ENCODE assay signal across 30 cellular contexts in the genomic region with DNA sequence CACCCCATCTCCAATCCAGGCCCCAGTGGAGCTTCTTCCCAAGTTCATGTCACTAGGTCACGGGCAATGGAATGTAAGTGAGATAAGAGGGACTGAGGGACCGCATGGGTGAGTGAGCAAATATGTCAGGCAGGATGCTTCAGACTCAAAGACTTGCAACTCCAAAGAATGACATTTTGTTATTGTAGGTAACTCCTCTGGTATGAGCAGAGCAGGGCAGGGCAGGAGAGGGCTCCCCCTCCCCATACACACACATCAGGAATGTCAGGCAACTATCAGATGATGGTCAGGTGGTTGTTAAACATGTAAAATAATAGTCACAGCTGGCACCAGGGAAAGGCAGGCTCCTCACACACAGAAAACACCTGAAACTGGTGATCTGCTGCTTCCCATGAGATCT. TPM values are rescaled to one million over a fixed set of nuclear protein-coding genes. Genes with fewer than 3 reads are reported as not detected.
A peak's percentile ranks its signal among the peaks of the same experiment; 100 is the strongest.
DNase-seq lines count a peak whose midpoint lies in the region; ATAC-seq and TF ChIP-seq lines count a peak whose summit lies in the region.
"Had no signal": no experiment of that assay in that cellular context is flagged by ENCODE, and none has a peak within 500 bp of the region (broad histone marks: within the 10 kb centered on the region; RNA-seq: fewer than 3 reads in every experiment).

No MANE protein-coding gene starts in this region.

- TF ChIP-seq POLR2A in heart left ventricle (IDR thresholded peaks at IDR 0.05) (no peak), stomach (IDR thresholded peaks at IDR 0.05) (no peak)

- intact Hi-C loops in heart left ventricle (cut with DNase I), result no loop called here
- intact Hi-C loops in PC-3 (cut with micrococcal nuclease), result no loop called here
- intact Hi-C loops in stomach (cut with DNase I; ENCODE audit: low total_unique reads), result no loop called here

- H3K4me2 ChIP-seq in PC-3 (ENCODE audit: low read length), result no peak overlapping the region
- H3K4me2 ChIP-seq: SK-N-SH had no signal

- 8 to 30% (median 19%) methylated on average over 2 of the region's 2 CpGs for WGBS in heart left ventricle, 4 donors
- WGBS in stomach, 5 donors, result 18 to 29% (median 26%) methylated on average over 2 of the region's 2 CpGs

- POLR2A ChIA-PET in PC-3 (lab: Charles Lee; ENCODE audit: unreplicated experiment), result interaction anchor here (0.7 kb wide), 1 partner anchor 1031 kb away, joined by 4 read pairs; no protein-coding TSS in a partner anchor

- H2AFZ ChIP-seq in PC-3 (ENCODE audit: low read length), result no peak overlapping the region

- BruUV-seq in PC-3 (replicated peaks; lab: Mats Ljungman, UMichigan), result no TSS peak

- peak overlapping the region; percentile 48 for H3K27ac ChIP-seq in cardiac muscle cell
- H3K27ac ChIP-seq in heart left ventricle, result no peak overlapping the region
- H3K27ac ChIP-seq in PC-3 (ENCODE audit: low read length), result no peak overlapping the region
- peak overlapping the region; percentile 47 for H3K27ac ChIP-seq in epithelial cell of prostate
- H3K27ac ChIP-seq in stomach, result no peak overlapping the region
- H3K27ac ChIP-seq: BLaER1 treated with 17β-estradiol and CSF1 and Interleukin-3, amounts not matched to agents 10 nM and 100 nM; body of pancreas; coronary artery; RWPE1; spleen had no signal

- H3K9me3 ChIP-seq in cardiac muscle cell (ENCODE audit: low read depth) (no peaks in the 10 kb centered on the region), heart left ventricle (peaks cover 0 to 44% (median 6%) of the 10 kb centered on the region in 12 donors), PC-3 (ENCODE audit: low read length) (peaks cover 6% of the 10 kb centered on the region; the same call in 1 of the 2 replicates), stomach (peaks cover 8 to 97% (median 70%) of the 10 kb centered on the region in 4 donors)
- H3K9me3 ChIP-seq: body of pancreas, SK-N-SH had no signal

- H3K4me3 ChIP-seq in cardiac muscle cell (no peak overlapping the region), heart left ventricle (no peak overlapping the region), PC-3 (ENCODE audit: low read length) (no peak overlapping the region), stomach (no peak overlapping the region)
- H3K4me3 ChIP-seq: BLaER1 treated with 17β-estradiol and CSF1 and Interleukin-3, amounts not matched to agents 10 nM and 100 nM; body of pancreas; coronary artery; spleen had no signal

- H3K79me2 ChIP-seq in PC-3 (ENCODE audit: low read length), result no peaks in the 10 kb centered on the region

- CTCF ChIA-PET in PC-3 (lab: Charles Lee), result no interaction called here

- H3K9me2 ChIP-seq in PC-3 (replicated peaks; ENCODE audit: low read length), result no peaks in the 10 kb centered on the region
- H3K9me2 ChIP-seq: SK-N-SH had no signal

- H3K4me1 ChIP-seq in cardiac muscle cell (ENCODE audit: low read depth) (peaks cover 7% of the 10 kb centered on the region), heart left ventricle (peaks cover 0 to 8% (median 0%) of the 10 kb centered on the region in 12 donors), PC-3 (ENCODE audit: insufficient read depth, low read length) (no peaks in the 10 kb centered on the region), stomach (peaks cover 0 to 10% (median 4%) of the 10 kb centered on the region in 4 donors)
- H3K4me1 ChIP-seq: body of pancreas, spleen had no signal

- ATAC-seq in heart left ventricle, result no peak
- ATAC-seq in PC-3, result no peak
- no peak for ATAC-seq in GM18861 (IDR thresholded peaks at IDR 0.05; ENCODE audit: unreplicated experiment)
- ATAC-seq: body of pancreas; naive thymus-derived CD4-positive, alpha-beta T cell had no signal

- no peaks in the 10 kb centered on the region for H3K27me3 ChIP-seq in cardiac muscle cell
- H3K27me3 ChIP-seq in heart left ventricle, result no peaks in the 10 kb centered on the region
- no peaks in the 10 kb centered on the region for H3K27me3 ChIP-seq in PC-3 (ENCODE audit: low read length)
- peaks cover 7 to 27% (median 12%) of the 10 kb centered on the region in 3 donors for H3K27me3 ChIP-seq in stomach
- H3K27me3 ChIP-seq: BLaER1 treated with 17β-estradiol and CSF1 and Interleukin-3, amounts not matched to agents 10 nM and 100 nM; body of pancreas had no signal

- no peak for TF ChIP-seq EP300 in stomach (IDR thresholded peaks at IDR 0.05)

- TF ChIP-seq CTCF in cardiac muscle cell (IDR thresholded peaks at IDR 0.05; ENCODE audit: low read depth, low read length) (no peak), heart left ventricle (IDR thresholded peaks at IDR 0.05) (no peak), PC-3 (conservative IDR thresholded peaks at IDR 0.05; ENCODE audit: low read depth, low read length) (no peak), stomach (IDR thresholded peaks at IDR 0.05) (no peak)

- no peaks in the 10 kb centered on the region for H3F3A ChIP-seq in PC-3 (ENCODE audit: low read length, unreplicated experiment)

- no peak overlapping the region for H3K9ac ChIP-seq in PC-3 (ENCODE audit: low read length)
- H3K9ac ChIP-seq: BLaER1 treated with 17β-estradiol and CSF1 and Interleukin-3, amounts not matched to agents 10 nM and 100 nM; SK-N-SH had no signal

- DNase-seq in cardiac muscle cell (ENCODE audit: low read depth in 1 of 2, low spot score in 1 of 2), result peak in 1 of 2 donors; percentile 18
- no peak for DNase-seq in heart left ventricle
- DNase-seq in PC-3, result peak; percentile 13
- DNase-seq in epithelial cell of prostate (ENCODE audit: low read depth, low spot score), result peak; percentile 44
- DNase-seq in amygdala (lab: John Stamatoyannopoulos, UW), result no peak
- DNase-seq in NCI-H345 (lab: John Stamatoyannopoulos, UW), result no peak
- DNase-seq in stomach, result no peak
- DNase-seq: activated CD4-positive, alpha-beta T cell treated with anti-CD3 and anti-CD28 coated beads, Interleukin-2, amount 10 ng/mL, durations not matched to agents 24 days and 14 days; activated naive CD8-positive, alpha-beta T cell treated with anti-CD3 and anti-CD28 coated beads for 36 hours; Calu3; endodermal cell; GF-D8; HCEC 1CT; mesenchymal stem cell; naive thymus-derived CD4-positive, alpha-beta T cell; NCI-H2107; NCI-H510A; SK-N-SH; spleen; stimulated activated CD4-positive, alpha-beta T cell treated with anti-CD3 and anti-CD28 coated beads, Interleukin-4, amount 100 ng/mL, for 1 hour; stimulated activated naive CD4-positive, alpha-beta T cell treated with Interleukin-2 at 50 U/mL for 16 hours; T-helper 2 cell had no signal

- H4K20me1 ChIP-seq in PC-3 (ENCODE audit: low read length), result no peaks in the 10 kb centered on the region
- H4K20me1 ChIP-seq: BLaER1 treated with 17β-estradiol and CSF1 and Interleukin-3, amounts not matched to agents 10 nM and 100 nM had no signal

- H3K36me3 ChIP-seq in cardiac muscle cell (no peaks in the 10 kb centered on the region), heart left ventricle (no peaks in the 10 kb centered on the region), PC-3 (ENCODE audit: low read depth, low read length) (no peaks in the 10 kb centered on the region), stomach (no peaks in the 10 kb centered on the region)
- H3K36me3 ChIP-seq: BLaER1 treated with 17β-estradiol and CSF1 and Interleukin-3, amounts not matched to agents 10 nM and 100 nM; spleen had no signal

RNA-seq across cellular contexts. Expression of gene ERVV-2, which starts 10.6 kb away (rescaled TPM):
- 0.06 and 0.14 TPM in 2 replicates for total RNA-seq in cardiac muscle cell
- 0.91 TPM in 1 of 2 replicates, not detected in the other for polyA plus RNA-seq in cardiac muscle cell
- not detected for total RNA-seq in heart left ventricle
- not detected for polyA plus RNA-seq in heart left ventricle
- not detected in 2 replicates for total RNA-seq in PC-3 (2014; rRNA removed)
- total RNA-seq in stomach, result not detected
- polyA plus RNA-seq in stomach, result not detected
- total RNA-seq: A673; activated CD4-positive, alpha-beta T cell treated with anti-CD3 and anti-CD28 coated beads, Interleukin-2, amount 10 ng/mL, durations not matched to agents 24 days and 14 days; activated naive CD8-positive, alpha-beta T cell treated with anti-CD3 and anti-CD28 coated beads for 36 hours; body of pancreas; Calu3; endodermal cell; LHCN-M2; naive thymus-derived CD4-positive, alpha-beta T cell; osteoblast; spleen had no signal
- polyA plus RNA-seq: naive thymus-derived CD4-positive, alpha-beta T cell; SK-N-SH; spleen had no signal

RNA-seq across cellular contexts. Expression of gene ERVV-1, which starts 41.4 kb away (rescaled TPM):
- total RNA-seq in cardiac muscle cell (not detected in 2 replicates), heart left ventricle (not detected), PC-3 (2014; rRNA removed) (not detected in 2 replicates), stomach (not detected)
- polyA plus RNA-seq in cardiac muscle cell (0.57 TPM in 1 of 2 replicates, not detected in the other), heart left ventricle (under 1 TPM in 1 of 2 donors, not detected in 1; 0.06 TPM), stomach (not detected)
- total RNA-seq: A673; activated CD4-positive, alpha-beta T cell treated with anti-CD3 and anti-CD28 coated beads, Interleukin-2, amount 10 ng/mL, durations not matched to agents 24 days and 14 days; activated naive CD8-positive, alpha-beta T cell treated with anti-CD3 and anti-CD28 coated beads for 36 hours; body of pancreas; Calu3; endodermal cell; LHCN-M2; naive thymus-derived CD4-positive, alpha-beta T cell; osteoblast; spleen had no signal
- polyA plus RNA-seq: naive thymus-derived CD4-positive, alpha-beta T cell; SK-N-SH; spleen had no signal

RNA-seq across cellular contexts. Expression of gene ZNF160, which starts 48.1 kb away (rescaled TPM):
- total RNA-seq in cardiac muscle cell, result 56.3 and 110 TPM in 2 replicates
- polyA plus RNA-seq in cardiac muscle cell, result 53.8 and 83.5 TPM in 2 replicates
- 10 to 100 TPM in 8 of 9 donors, 1 to 10 TPM in 1; 10.0 to 24.7 (median 17.0) TPM for total RNA-seq in heart left ventricle
- 10 to 100 TPM; 14.4 to 19.8 TPM for polyA plus RNA-seq in heart left ventricle
- total RNA-seq in PC-3 (2014; rRNA removed), result 22.3 and 25.1 TPM in 2 replicates
- 10 to 100 TPM; 28.1 to 96.0 (median 56.7) TPM for total RNA-seq in stomach
- polyA plus RNA-seq in stomach, result 10 to 100 TPM in 1 of 3 donors, 1 to 10 TPM in 2; 7.3 to 13.5 (median 9.2) TPM

Comparison
In these comparisons a context has a peak if more than half of its experiments do, and no peak if none do; other contexts are left out.
1. H3K27ac ChIP-seq: peak in cardiac muscle cell (single experiment) and epithelial cell of prostate (single experiment); none in heart left ventricle (0 of 12), PC-3 (single experiment) and stomach (0 of 5).
2. DNase-seq: peak in PC-3 (single experiment) and epithelial cell of prostate (single experiment); none in heart left ventricle (0 of 5), amygdala (0 of 56), NCI-H345 (single experiment) and stomach (single experiment).